In genomic region chr5:157280927-157281326, GRCh38 we compare ENCODE assay signal across 16 cellular contexts. TPM values are rescaled to one million over a fixed set of nuclear protein-coding genes. Genes with fewer than 3 reads are reported as not detected.
DNase-seq lines count a peak whose midpoint lies in the region; ATAC-seq, FAIRE-seq and TF ChIP-seq lines count a peak whose summit lies in the region.
"Had no signal": no experiment of that assay in that cellular context is flagged by ENCODE, and none has a peak within 500 bp of the region (broad histone marks: within the 10 kb centered on the region; RNA-seq: fewer than 3 reads in every experiment).

No MANE protein-coding gene starts in this region.

- intact Hi-C loops in activated CD4-positive, alpha-beta memory T cell treated with anti-CD3 and anti-CD28 coated beads for 36 hours (cut with micrococcal nuclease) = loop anchor here (1.0 kb wide), 1 partner anchor 8 kb away; no protein-coding TSS in a partner anchor
- intact Hi-C loops in OCI-LY7 (cut with micrococcal nuclease; ENCODE audit: unreplicated experiment) = no loop called here

- H3K27me3 Mint-ChIP-seq in activated CD4-positive, alpha-beta memory T cell treated with anti-CD3 and anti-CD28 coated beads for 36 hours = no peaks in the 10 kb centered on the region

- DNase-seq in AG08396 (ENCODE audit: low spot score) (peak; percentile 32), EL (peak; percentile 57), fibroblast of the conjunctiva (ENCODE audit: low read depth) (peak; percentile 65), OCI-LY7 (ENCODE audit: low spot score) (no peak), HTR-8/SVneo (ENCODE audit: insufficient read length, low spot score) (no peak)
- DNase-seq in activated CD4-positive, alpha-beta memory T cell treated with anti-CD3 and anti-CD28 coated beads for 36 hours = no peak
- DNase-seq in stimulated activated CD4-positive, alpha-beta T cell treated with anti-CD3 and anti-CD28 coated beads, Interleukin-4, amount 100 ng/mL, for 24 hours = no peak
- DNase-seq: activated CD8-positive, alpha-beta memory T cell treated with anti-CD3 and anti-CD28 coated beads, Interleukin-2, amount 50 U/mL, for 4 hours; Calu3; head of caudate nucleus; NCI-H1105; NCI-H748 treated with DMSO at 0.1 percent for 48 hours; psoas muscle; trophoblast cell had no signal

- H3K4me3 ChIP-seq in OCI-LY7 (ENCODE audit: low read depth, low read length, poor library complexity, severe bottlenecking) = no peak overlapping the region
- H3K4me3 ChIP-seq: psoas muscle had no signal

- CTCF ChIA-PET in activated CD4-positive, alpha-beta memory T cell treated with anti-CD3 and anti-CD28 coated beads for 36 hours (lab: Charles Lee) = no interaction called here
- CTCF ChIA-PET in OCI-LY7 (lab: Charles Lee; ENCODE audit: unreplicated experiment) = no interaction called here

- no peak overlapping the region for H3K4me2 ChIP-seq in OCI-LY7 (ENCODE audit: low read length)

- peaks cover 19% of the 10 kb centered on the region for H3K36me3 Mint-ChIP-seq in activated CD4-positive, alpha-beta memory T cell treated with anti-CD3 and anti-CD28 coated beads for 36 hours

- H3K36me3 ChIP-seq in OCI-LY7 (ENCODE audit: insufficient read depth, low read length) = peaks cover 55% of the 10 kb centered on the region

- no peaks in the 10 kb centered on the region for H3K9me2 ChIP-seq in OCI-LY7 (ENCODE audit: insufficient read depth, low read length)

- H3K27ac ChIP-seq in OCI-LY7 (ENCODE audit: low read depth, low read length, poor library complexity, severe bottlenecking) = no peak overlapping the region
- H3K27ac ChIP-seq: psoas muscle had no signal

- no peak overlapping the region for H2AFZ ChIP-seq in OCI-LY7 (ENCODE audit: low read length)

- H4K20me1 ChIP-seq in OCI-LY7 (ENCODE audit: insufficient read depth, low read length) = peaks cover 13% of the 10 kb centered on the region; the same call in 1 of the 2 replicates

- ATAC-seq in HG03565 (IDR thresholded peaks at IDR 0.05; ENCODE audit: unreplicated experiment) = no peak
- ATAC-seq: psoas muscle had no signal

- POLR2A ChIA-PET in activated CD4-positive, alpha-beta memory T cell treated with anti-CD3 and anti-CD28 coated beads for 36 hours (lab: Charles Lee) = no interaction called here
- POLR2A ChIA-PET in OCI-LY7 (lab: Charles Lee) = interaction anchor here (0.6 to 8.6 kb wide), 4 partner anchors 8 to 599 kb away, joined by 3 to 64 read pairs (median 4); no protein-coding TSS in a partner anchor

- FAIRE-seq in HTR-8/SVneo (lab: Jason Lieb, UNC) = no peak

- no peak overlapping the region for H3K4me3 Mint-ChIP-seq in activated CD4-positive, alpha-beta memory T cell treated with anti-CD3 and anti-CD28 coated beads for 36 hours
- H3K4me3 Mint-ChIP-seq: dendritic cell treated with granulocyte-macrophage colony-stimulating factor and Interleukin-4, amounts not matched to agents 40 ng/mL and 50 ng/mL, for 4 days had no signal

- peak overlapping the region; percentile 66 for H3K27ac Mint-ChIP-seq in activated CD4-positive, alpha-beta memory T cell treated with anti-CD3 and anti-CD28 coated beads for 36 hours

- peaks cover 44% of the 10 kb centered on the region for H3K4me1 ChIP-seq in OCI-LY7 (ENCODE audit: insufficient read depth, low read length, poor library complexity, severe bottlenecking)

- BruUV-seq in OCI-LY7 (replicated peaks; lab: Mats Ljungman, UMichigan) = no TSS peak

- peaks cover 100% of the 10 kb centered on the region for H3K79me2 ChIP-seq in OCI-LY7 (ENCODE audit: insufficient read depth, low read depth, low read length)

- H3K9me3 ChIP-seq in OCI-LY7 (ENCODE audit: low read length) = peaks cover 6% of the 10 kb centered on the region; the same call in 1 of the 2 replicates
- H3K9me3 ChIP-seq: psoas muscle had no signal

- H3K9me3 Mint-ChIP-seq in activated CD4-positive, alpha-beta memory T cell treated with anti-CD3 and anti-CD28 coated beads for 36 hours = peaks cover 6% of the 10 kb centered on the region
- H3K9me3 Mint-ChIP-seq: dendritic cell treated with granulocyte-macrophage colony-stimulating factor and Interleukin-4, amounts not matched to agents 40 ng/mL and 50 ng/mL, for 4 days had no signal

- no peak for TF ChIP-seq CTCF in OCI-LY7 (conservative IDR thresholded peaks at IDR 0.05; ENCODE audit: low read length)

- peaks cover 89% of the 10 kb centered on the region for H3K4me1 Mint-ChIP-seq in activated CD4-positive, alpha-beta memory T cell treated with anti-CD3 and anti-CD28 coated beads for 36 hours (ENCODE audit: low read depth)

RNA-seq across cellular contexts. Expression of gene CYFIP2, which starts 15.0 kb away (rescaled TPM):
- total RNA-seq in activated CD4-positive, alpha-beta memory T cell treated with anti-CD3 and anti-CD28 coated beads for 36 hours = 100 to 1,000 TPM; 319 to 321 TPM
- 221 and 258 TPM in 2 replicates for total RNA-seq in OCI-LY7 (2014; rRNA removed; shearing (Covaris generic))
- total RNA-seq in OCI-LY7 (2022) = 419 and 461 TPM in 2 replicates

Comparison
In these comparisons a context has a peak if more than half of its experiments do, and no peak if none do; other contexts are left out.
1. DNase-seq: peak in AG08396 (single experiment), EL (single experiment) and fibroblast of the conjunctiva (single experiment); none in activated CD4-positive, alpha-beta memory T cell treated with anti-CD3 and anti-CD28 coated beads for 36 hours (single experiment), OCI-LY7 (single experiment), stimulated activated CD4-positive, alpha-beta T cell treated with anti-CD3 and anti-CD28 coated beads, Interleukin-4, amount 100 ng/mL, for 24 hours (single experiment) and HTR-8/SVneo (single experiment).